18 cellular contexts compared by ENCODE assay signal in the genomic region with DNA sequence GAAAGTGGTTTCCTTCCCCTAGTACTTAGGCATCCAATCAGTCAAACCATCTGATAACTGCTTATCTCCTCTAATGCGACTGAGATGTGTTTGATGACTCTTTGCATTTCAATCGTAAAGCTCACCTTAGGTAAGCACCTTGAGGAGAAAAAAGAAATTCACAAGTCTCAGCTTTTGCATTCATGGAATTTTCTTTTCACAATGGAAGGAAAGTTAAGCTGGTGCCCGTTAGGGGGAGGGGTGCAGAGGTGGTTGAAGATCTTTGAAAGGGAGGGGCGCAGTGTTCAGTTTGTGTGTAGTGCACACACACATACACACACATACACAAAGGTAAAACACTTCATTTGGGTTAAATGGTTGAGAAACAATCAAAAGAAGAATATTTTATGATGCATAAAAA.
DNase-seq lines count a peak whose midpoint lies in the region; TF ChIP-seq lines count a peak whose summit lies in the region.
"Had no signal": no experiment of that assay in that cellular context is flagged by ENCODE, and none has a peak within 500 bp of the region (broad histone marks: within the 10 kb centered on the region; RNA-seq: fewer than 3 reads in every experiment).

No MANE protein-coding gene starts in this region.

- H2AFZ ChIP-seq in Loucy (ENCODE audit: low read length) (peak overlapping the region; percentile 47), parathyroid adenoma (no peak overlapping the region)

- H3K36me3 ChIP-seq in H7 (replicated peaks; ENCODE audit: control insufficient read depth, insufficient read depth, low read length) (no peaks in the 10 kb centered on the region), Loucy (ENCODE audit: insufficient read depth, low read length) (no peaks in the 10 kb centered on the region), iPS-15b (ENCODE audit: control insufficient read depth, insufficient read depth, low read length) (no peaks in the 10 kb centered on the region), parathyroid adenoma (ENCODE audit: control insufficient read depth, insufficient read depth, low read length) (no peaks in the 10 kb centered on the region)
- H3K36me3 ChIP-seq: SJCRH30 had no signal

- H3K4me1 ChIP-seq in Loucy (ENCODE audit: insufficient read depth, low read length, poor library complexity, severe bottlenecking): peaks cover 16% of the 10 kb centered on the region
- H3K4me1 ChIP-seq in iPS-15b (ENCODE audit: control insufficient read depth, insufficient read depth, low read length): peaks cover 14% of the 10 kb centered on the region
- no peaks in the 10 kb centered on the region for H3K4me1 ChIP-seq in parathyroid adenoma
- H3K4me1 ChIP-seq: SJCRH30 had no signal

- H4K20me1 ChIP-seq in Loucy (ENCODE audit: insufficient read depth, low read length, poor library complexity, severe bottlenecking): no peaks in the 10 kb centered on the region

- H3K9ac ChIP-seq in Loucy (ENCODE audit: low read depth, low read length, poor library complexity, severe bottlenecking): peak overlapping the region; percentile 3
- H3K9ac ChIP-seq in iPS-15b (ENCODE audit: low read depth, low read length): no peak overlapping the region
- H3K9ac ChIP-seq in parathyroid adenoma: no peak overlapping the region

- H3K27me3 ChIP-seq in H7 (ENCODE audit: control insufficient read depth, insufficient read depth, low read length) (no peaks in the 10 kb centered on the region), Loucy (ENCODE audit: insufficient read depth, low read length, poor library complexity, severe bottlenecking) (no peaks in the 10 kb centered on the region), iPS-15b (ENCODE audit: control insufficient read depth, insufficient read depth, low read length) (no peaks in the 10 kb centered on the region), parathyroid adenoma (ENCODE audit: control insufficient read depth, insufficient read depth, low read length) (no peaks in the 10 kb centered on the region)

- H3K79me2 ChIP-seq in Loucy (ENCODE audit: insufficient read depth, low read length) (no peaks in the 10 kb centered on the region), parathyroid adenoma (no peaks in the 10 kb centered on the region)

- in situ Hi-C loops in ACHN (cut with HindIII; ENCODE audit: low pct_ligation_motif_present, low pct_unique_long_range_greater_than_20kb, low sequenced_read_pairs): no loop called here

- H3K27ac ChIP-seq in parathyroid adenoma: no peak overlapping the region
- H3K27ac ChIP-seq: C4-2B, RWPE1, SJCRH30 had no signal

- H3F3A ChIP-seq in Loucy (ENCODE audit: low read depth): no peaks in the 10 kb centered on the region

- TF ChIP-seq CTCF in Loucy (conservative IDR thresholded peaks at IDR 0.05; ENCODE audit: low read length) (no peak), parathyroid adenoma (IDR thresholded peaks at IDR 0.05) (no peak)

- DNase-seq in H7: peak; percentile 54
- DNase-seq in activated naive CD4-positive, alpha-beta T cell treated with Interleukin-2 at 50 U/mL for 16 hours: no peak
- DNase-seq in ACHN: no peak
- DNase-seq in NCI-H2107 treated with DMSO at 0.1 percent for 48 hours (lab: John Stamatoyannopoulos, UW; ENCODE audit: unreplicated experiment): no peak
- DNase-seq: DMS 273 treated with DMSO at 0.1 percent for 48 hours; EL; HCEC 1CT; NCI-H1105; NCI-H1694; NCI-H345; NCI-H526; NK-92 treated with Interleukin-12 subunit alpha and Interleukin-12 subunit beta, amount 100 ng/mL, for 24 hours; SJCRH30 had no signal

- H3K4me3 ChIP-seq in H7 (ENCODE audit: insufficient read depth, low read depth, low read length) (no peak overlapping the region), Loucy (ENCODE audit: low read length, poor library complexity, severe bottlenecking) (peak overlapping the region; percentile 27), iPS-15b (ENCODE audit: low read depth, low read length) (peak overlapping the region; percentile 1), parathyroid adenoma (ENCODE audit: low read depth, low read length) (no peak overlapping the region)
- H3K4me3 ChIP-seq: SJCRH30 had no signal

- H3K9me2 ChIP-seq in Loucy (replicated peaks; ENCODE audit: low read depth, low read length): no peaks in the 10 kb centered on the region

- peak overlapping the region; percentile 53 for H3K4me2 ChIP-seq in Loucy (ENCODE audit: low read depth, low read length, poor library complexity, severe bottlenecking)
- peak overlapping the region; percentile 25 for H3K4me2 ChIP-seq in parathyroid adenoma (ENCODE audit: low read length)

- H3K9me3 ChIP-seq in Loucy (ENCODE audit: insufficient read depth, low read depth, low read length) (no peaks in the 10 kb centered on the region), iPS-15b (ENCODE audit: control insufficient read depth, insufficient read depth, low read length) (no peaks in the 10 kb centered on the region), parathyroid adenoma (ENCODE audit: control insufficient read depth, low read length) (no peaks in the 10 kb centered on the region)
- H3K9me3 ChIP-seq: SJCRH30 had no signal

Comparison
In these comparisons a context has a peak if more than half of its experiments do, and no peak if none do; other contexts are left out.
1. H3K4me3 ChIP-seq: peak in Loucy (single experiment) and iPS-15b (single experiment); none in H7 (single experiment) and parathyroid adenoma (single experiment).